Comparison of ENCODE assay signal across 1 cellular context in genomic region chr3:50637012-50637411, GRCh38.
TF ChIP-seq lines count a peak whose summit lies in the region.

No MANE protein-coding gene starts in this region.

TF ChIP-seq in GM23338, 12 proteins besides CTCF, POLR2A, EP300 and RAD21 (continued from another document):
- no peak for TF ChIP-seq REST (IDR thresholded peaks at IDR 0.05; ENCODE audit: unreplicated experiment)
- TF ChIP-seq EZH2 (IDR thresholded peaks at IDR 0.05; ENCODE audit: low read depth, unreplicated experiment) = no peak
- TF ChIP-seq JUNB (IDR thresholded peaks at IDR 0.05; ENCODE audit: unreplicated experiment) = no peak
- no peak for TF ChIP-seq CREB1 (CRISPR knock-in tag; IDR thresholded peaks at IDR 0.05; ENCODE audit: low read depth)
- no peak for TF ChIP-seq ZNF114 (CRISPR knock-in tag; IDR thresholded peaks at IDR 0.05)
